Comparison of ENCODE assay signal across 8 cellular contexts in the genomic region with DNA sequence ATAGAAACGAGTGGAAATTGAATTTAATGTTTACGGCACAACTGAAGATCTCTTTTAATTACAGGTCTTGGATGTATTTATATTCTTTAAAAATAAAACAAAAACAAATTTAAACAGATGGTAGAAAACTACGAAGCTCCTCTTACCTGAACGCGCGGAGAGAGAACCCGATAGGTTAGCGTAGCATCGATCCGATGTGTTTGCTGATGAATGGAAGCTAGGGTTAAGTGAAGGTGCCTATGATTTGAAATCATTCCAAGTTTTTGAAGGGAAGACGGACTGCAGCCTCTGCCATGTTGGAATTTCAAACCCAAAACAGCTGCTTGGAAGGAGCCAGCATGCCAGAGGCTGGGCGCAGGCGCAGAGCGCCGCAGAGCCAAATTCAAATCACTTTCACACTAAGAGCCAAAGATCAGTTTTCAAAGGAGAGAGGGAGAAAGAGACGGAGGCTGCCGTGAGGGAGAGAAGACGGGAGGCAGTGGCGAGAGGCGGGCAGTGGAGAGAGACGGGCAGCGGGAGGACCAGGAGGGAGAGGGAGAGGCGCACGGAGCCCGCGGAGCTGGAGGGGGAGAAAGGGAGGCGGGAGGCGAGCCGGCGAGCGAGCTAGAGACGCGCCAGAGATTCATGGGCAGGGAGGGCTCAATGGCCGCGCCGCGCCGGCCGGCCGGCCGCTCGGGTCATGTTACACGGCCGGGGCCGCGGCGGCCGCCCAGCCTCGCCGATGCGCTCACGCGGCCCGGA. TPM values are rescaled to one million over a fixed set of nuclear protein-coding genes. Genes with fewer than 3 reads are reported as not detected.
DNase-seq lines count a peak whose midpoint lies in the region; ATAC-seq lines count a peak whose summit lies in the region.

A gene with protein sequence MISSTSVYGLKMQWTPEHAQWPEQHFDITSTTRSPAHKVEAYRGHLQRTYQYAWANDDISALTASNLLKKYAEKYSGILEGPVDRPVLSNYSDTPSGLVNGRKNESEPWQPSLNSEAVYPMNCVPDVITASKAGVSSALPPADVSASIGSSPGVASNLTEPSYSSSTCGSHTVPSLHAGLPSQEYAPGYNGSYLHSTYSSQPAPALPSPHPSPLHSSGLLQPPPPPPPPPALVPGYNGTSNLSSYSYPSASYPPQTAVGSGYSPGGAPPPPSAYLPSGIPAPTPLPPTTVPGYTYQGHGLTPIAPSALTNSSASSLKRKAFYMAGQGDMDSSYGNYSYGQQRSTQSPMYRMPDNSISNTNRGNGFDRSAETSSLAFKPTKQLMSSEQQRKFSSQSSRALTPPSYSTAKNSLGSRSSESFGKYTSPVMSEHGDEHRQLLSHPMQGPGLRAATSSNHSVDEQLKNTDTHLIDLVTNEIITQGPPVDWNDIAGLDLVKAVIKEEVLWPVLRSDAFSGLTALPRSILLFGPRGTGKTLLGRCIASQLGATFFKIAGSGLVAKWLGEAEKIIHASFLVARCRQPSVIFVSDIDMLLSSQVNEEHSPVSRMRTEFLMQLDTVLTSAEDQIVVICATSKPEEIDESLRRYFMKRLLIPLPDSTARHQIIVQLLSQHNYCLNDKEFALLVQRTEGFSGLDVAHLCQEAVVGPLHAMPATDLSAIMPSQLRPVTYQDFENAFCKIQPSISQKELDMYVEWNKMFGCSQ (minus strand): TSS at position 317 of the 741 bp plus-strand sequence. CDS start 1,081 bp downstream, outside the sequence.

- peaks cover 22% of the 10 kb centered on the region for H3K27me3 Mint-ChIP-seq in activated naive CD8-positive, alpha-beta T cell

- H3K36me3 Mint-ChIP-seq in activated naive CD8-positive, alpha-beta T cell, result peaks cover 2% of the 10 kb centered on the region

- H3K27ac Mint-ChIP-seq in activated naive CD8-positive, alpha-beta T cell, result no peak within 1 kb of the TSS

- no peaks in the 10 kb centered on the region for H3K36me3 ChIP-seq in neuron (ENCODE audit: insufficient read depth, low read length)

- ATAC-seq in GM21576 (IDR thresholded peaks at IDR 0.05; ENCODE audit: unreplicated experiment), result no peak

- peak within 1 kb of the TSS; percentile 15 for H3K4me3 Mint-ChIP-seq in activated naive CD8-positive, alpha-beta T cell

- peak within 1 kb of the TSS; percentile 96 for H3K4me3 ChIP-seq in neuron (ENCODE audit: low read length)

- no peaks in the 10 kb centered on the region for H3K27me3 ChIP-seq in neuron (ENCODE audit: insufficient read depth, low read length)

- in situ Hi-C loops in Caki2 (cut with HindIII; ENCODE audit: low pct_unique_long_range_greater_than_20kb, low sequenced_read_pairs), result no loop called here

- DNase-seq in Caki2 (ENCODE audit: low read depth) (peak; percentile 89), NCI-H1048 (lab: John Stamatoyannopoulos, UW) (peak; percentile 12), glomerular endothelial cell (ENCODE audit: extremely low read depth, low read depth, low spot score) (peak; percentile 64), CD1c-positive myeloid dendritic cell (ENCODE audit: extremely low spot score) (no peak), NOMO-1 (lab: John Stamatoyannopoulos, UW; ENCODE audit: unreplicated experiment in 2 of 2) (no peak)

- peak within 1 kb of the TSS; percentile 33 for H2AFZ ChIP-seq in neuron (ENCODE audit: low read depth, low read length)

- H3K4me1 Mint-ChIP-seq in activated naive CD8-positive, alpha-beta T cell (ENCODE audit: low read depth), result peaks cover 4% of the 10 kb centered on the region

- no peaks in the 10 kb centered on the region for H3K9me3 ChIP-seq in neuron (ENCODE audit: low read length)

- peaks cover 4% of the 10 kb centered on the region for H3K9me3 Mint-ChIP-seq in activated naive CD8-positive, alpha-beta T cell (ENCODE audit: low read depth)

- H3K4me1 ChIP-seq in neuron (ENCODE audit: insufficient read depth, low read length), result peaks cover 27% of the 10 kb centered on the region

RNA-seq across cellular contexts. Expression of the gene that starts here (rescaled TPM):
- total RNA-seq in Caki2 (2014; rRNA removed; shearing (Covaris generic); ENCODE audit: low replicate concordance), result 2.1 and 5.5 TPM in 2 replicates
- total RNA-seq in glomerular endothelial cell, result 3.0 and 4.7 TPM in 2 replicates

Comparison
In these comparisons a context has a peak if more than half of its experiments do, and no peak if none do; other contexts are left out.
1. DNase-seq: peak in Caki2 (single experiment), NCI-H1048 (single experiment) and glomerular endothelial cell (single experiment); none in CD1c-positive myeloid dendritic cell (single experiment) and NOMO-1 (0 of 2).